ENCODE assay signal across 8 cellular contexts in genomic region chr2:207167129-207167923, GRCh38. TPM values are rescaled to one million over a fixed set of nuclear protein-coding genes. Genes with fewer than 3 reads are reported as not detected.
A peak's percentile ranks its signal among the peaks of the same experiment; 100 is the strongest.
DNase-seq lines count a peak whose midpoint lies in the region; ATAC-seq and TF ChIP-seq lines count a peak whose summit lies in the region.

No MANE protein-coding gene starts in this region.

- H3K36me3 ChIP-seq in heart left ventricle (no peaks in the 10 kb centered on the region), HUES48 (ENCODE audit: control insufficient read depth, insufficient read depth, low read length) (no peaks in the 10 kb centered on the region), iPS DF 6.9 (ENCODE audit: control insufficient read depth, insufficient read depth, low read length) (no peaks in the 10 kb centered on the region)

- WGBS in heart left ventricle, 4 donors: 32 to 37% (median 34%) methylated on average over 15 of the region's 15 CpGs
- WGBS in iPS DF 6.9 (ENCODE audit: insufficient coverage, insufficient read length): no CpG with 5 or more reads among the region's 15 CpGs

- H3K4me1 ChIP-seq in heart left ventricle (peaks cover 0 to 36% (median 18%) of the 10 kb centered on the region in 12 donors), HUES48 (ENCODE audit: control insufficient read depth, insufficient read depth, low read length) (peaks cover 28% of the 10 kb centered on the region), iPS DF 6.9 (ENCODE audit: control insufficient read depth, insufficient read depth, low read length) (peaks cover 2% of the 10 kb centered on the region)

- H3K9me3 Mint-ChIP-seq in activated naive CD4-positive, alpha-beta T cell treated with anti-CD3 and anti-CD28 coated beads, Interleukin-2, amount 50 U/mL, for 24 hours: no peaks in the 10 kb centered on the region

- H3K9ac ChIP-seq in HUES48 (ENCODE audit: low read depth, low read length): peak overlapping the region; percentile 76

- H3K9me3 ChIP-seq in heart left ventricle (peaks cover 0 to 3% (median 0%) of the 10 kb centered on the region in 12 donors), HUES48 (ENCODE audit: control insufficient read depth, insufficient read depth, low read length) (no peaks in the 10 kb centered on the region), iPS DF 6.9 (ENCODE audit: control insufficient read depth, insufficient read depth, low read length) (no peaks in the 10 kb centered on the region)

- H3K4me3 Mint-ChIP-seq in activated naive CD4-positive, alpha-beta T cell treated with anti-CD3 and anti-CD28 coated beads, Interleukin-2, amount 50 U/mL, for 24 hours: peak overlapping the region; percentile 94

- peak overlapping the region; percentile 94 to 100 (median 100) for H3K27ac ChIP-seq in heart left ventricle
- peak overlapping the region; percentile 99 for H3K27ac ChIP-seq in HUES48 (ENCODE audit: low read depth, low read length)
- no peak overlapping the region for H3K27ac ChIP-seq in iPS DF 6.9 (ENCODE audit: low read length)
- H3K27ac ChIP-seq in skin epidermis: peak overlapping the region; percentile 99 to 100 (median 100)

- H3K4me3 ChIP-seq in heart left ventricle (peak overlapping the region; percentile 62 to 96 (median 79)), HUES48 (ENCODE audit: low read depth, low read length) (peak overlapping the region; percentile 68), iPS DF 6.9 (ENCODE audit: low read length) (peak overlapping the region; percentile 47; the same call in 1 of the 2 replicates), skin epidermis (peak overlapping the region; percentile 62 to 88 (median 75))

- H3K36me3 Mint-ChIP-seq in activated naive CD4-positive, alpha-beta T cell treated with anti-CD3 and anti-CD28 coated beads, Interleukin-2, amount 50 U/mL, for 24 hours: no peaks in the 10 kb centered on the region

- peak overlapping the region; percentile 96 for H3K27ac Mint-ChIP-seq in activated naive CD4-positive, alpha-beta T cell treated with anti-CD3 and anti-CD28 coated beads, Interleukin-2, amount 50 U/mL, for 24 hours

- intact Hi-C loops in heart left ventricle (cut with DNase I): loop anchor here in 9 of 10 donors (2.0 to 10.0 kb wide), 17 partner anchors 35 to 457 kb away; partner anchors contain the start of gene METTL21A (in 1 of the 9)
- intact Hi-C loops in left ventricle myocardium superior (cut with micrococcal nuclease): no loop called here

- no peak for TF ChIP-seq POLR2A in heart left ventricle (IDR thresholded peaks at IDR 0.05)

- ATAC-seq in heart left ventricle: peak in 1 of 4 donors; percentile 0
- no peak for ATAC-seq in left ventricle myocardium superior

- H3K27me3 ChIP-seq in heart left ventricle (no peaks in the 10 kb centered on the region), HUES48 (ENCODE audit: control insufficient read depth, insufficient read depth, low read length) (no peaks in the 10 kb centered on the region), iPS DF 6.9 (ENCODE audit: control insufficient read depth, insufficient read depth, low read length) (no peaks in the 10 kb centered on the region)

- DNase-seq in heart left ventricle (no peak), left ventricle myocardium superior (no peak), iPS DF 6.9 (ENCODE audit: low read depth, low spot score) (no peak), DMS53 treated with DMSO at 0.1 percent for 48 hours (lab: John Stamatoyannopoulos, UW; ENCODE audit: unreplicated experiment) (no peak), NCI-H510A treated with DMSO at 0.1 percent for 48 hours (lab: John Stamatoyannopoulos, UW) (no peak)

- H3K27me3 Mint-ChIP-seq in activated naive CD4-positive, alpha-beta T cell treated with anti-CD3 and anti-CD28 coated beads, Interleukin-2, amount 50 U/mL, for 24 hours: no peaks in the 10 kb centered on the region

- TF ChIP-seq CTCF in heart left ventricle (IDR thresholded peaks at IDR 0.05): no peak

- peaks cover 32% of the 10 kb centered on the region for H3K4me1 Mint-ChIP-seq in activated naive CD4-positive, alpha-beta T cell treated with anti-CD3 and anti-CD28 coated beads, Interleukin-2, amount 50 U/mL, for 24 hours

RNA-seq across cellular contexts. Expression of gene KLF7, which starts 1.6 kb away (rescaled TPM):
- total RNA-seq in heart left ventricle (10 to 100 TPM; 23.9 to 49.8 (median 27.3) TPM), left ventricle myocardium superior (22.2 TPM)
- 10 to 100 TPM in 1 of 2 donors, 1 to 10 TPM in 1; 5.0 to 11.7 TPM for polyA plus RNA-seq in heart left ventricle
